Comparison of ENCODE assay signal across 31 cellular contexts in genomic region chr2:139850254-139850890, GRCh38.
"Had no signal": no experiment of that assay in that cellular context is flagged by ENCODE, and none has a peak within 500 bp of the region (broad histone marks: within the 10 kb centered on the region; RNA-seq: fewer than 3 reads in every experiment).

No MANE protein-coding gene starts in this region.

- DNase-seq: activated B cell treated with CpG ODN at 0.5 μM for 24 hours; activated CD4-positive, alpha-beta memory T cell treated with anti-CD3 and anti-CD28 coated beads for 36 hours; activated CD4-positive, alpha-beta T cell treated with anti-CD3 and anti-CD28 coated beads for 4 hours; activated CD4-positive, alpha-beta T cell treated with anti-CD3 and anti-CD28 coated beads, Interleukin-2, amount 50 U/mL, for 1 hour; activated CD4-positive, CD25-positive, alpha-beta regulatory T cell treated with anti-CD3 and anti-CD28 coated beads, Interleukin-2, amount 50 U/mL, for 72 hours; activated CD8-positive, alpha-beta memory T cell treated with anti-CD3 and anti-CD28 coated beads, Interleukin-2, amount 50 U/mL, for 4 hours; activated gamma-delta T cell treated with Interleukin-2 at 50 U/mL for 16 hours; activated naive CD4-positive, alpha-beta T cell treated with anti-CD3 and anti-CD28 coated beads for 36 hours; activated T-cell treated with anti-CD3 and anti-CD28 coated beads for 4 hours; activated T-cell treated with anti-CD3 and anti-CD28 coated beads, Interleukin-2, amount 50 U/mL, for 4 hours; adrenal gland; body of pancreas; Karpas-422; MG63; NCI-H1048; NCI-H1105 treated with DMSO at 0.1 percent for 48 hours; NCI-H1436; NCI-H1694; NCI-H1930; NCI-H2081 treated with DMSO at 0.1 percent for 48 hours; NCI-H226; NCI-H524 treated with DMSO at 0.1 percent for 48 hours; NK-92 treated with Interleukin-12 subunit alpha and Interleukin-12 subunit beta, amount 100 ng/mL, for 24 hours; Right ventricle myocardium superior; SW 1271; T-helper 1 cell; T-helper 2 cell; T-helper 9 cell had no signal

- H3K4me3 ChIP-seq: adrenal gland, body of pancreas, breast epithelium, MG63 had no signal

- H3K27me3 ChIP-seq: adrenal gland, body of pancreas, breast epithelium, MG63 had no signal

- H3K27ac ChIP-seq: adrenal gland, body of pancreas, breast epithelium, VCaP had no signal

- H3K9me3 ChIP-seq: adrenal gland, body of pancreas, breast epithelium, MG63 had no signal

- ATAC-seq: activated naive CD4-positive, alpha-beta T cell treated with anti-CD3 and anti-CD28 coated beads, Interleukin-2, amount 50 U/mL, for 72 hours; activated T-cell treated with anti-CD3 and anti-CD28 coated beads, Interleukin-2, amount 50 U/mL, for 4 hours; body of pancreas had no signal

- H3K36me3 ChIP-seq: adrenal gland, breast epithelium, MG63 had no signal

- H3K4me1 ChIP-seq: adrenal gland, body of pancreas, breast epithelium had no signal
